Comparison of ENCODE assay signal across 26 cellular contexts in the genomic region with DNA sequence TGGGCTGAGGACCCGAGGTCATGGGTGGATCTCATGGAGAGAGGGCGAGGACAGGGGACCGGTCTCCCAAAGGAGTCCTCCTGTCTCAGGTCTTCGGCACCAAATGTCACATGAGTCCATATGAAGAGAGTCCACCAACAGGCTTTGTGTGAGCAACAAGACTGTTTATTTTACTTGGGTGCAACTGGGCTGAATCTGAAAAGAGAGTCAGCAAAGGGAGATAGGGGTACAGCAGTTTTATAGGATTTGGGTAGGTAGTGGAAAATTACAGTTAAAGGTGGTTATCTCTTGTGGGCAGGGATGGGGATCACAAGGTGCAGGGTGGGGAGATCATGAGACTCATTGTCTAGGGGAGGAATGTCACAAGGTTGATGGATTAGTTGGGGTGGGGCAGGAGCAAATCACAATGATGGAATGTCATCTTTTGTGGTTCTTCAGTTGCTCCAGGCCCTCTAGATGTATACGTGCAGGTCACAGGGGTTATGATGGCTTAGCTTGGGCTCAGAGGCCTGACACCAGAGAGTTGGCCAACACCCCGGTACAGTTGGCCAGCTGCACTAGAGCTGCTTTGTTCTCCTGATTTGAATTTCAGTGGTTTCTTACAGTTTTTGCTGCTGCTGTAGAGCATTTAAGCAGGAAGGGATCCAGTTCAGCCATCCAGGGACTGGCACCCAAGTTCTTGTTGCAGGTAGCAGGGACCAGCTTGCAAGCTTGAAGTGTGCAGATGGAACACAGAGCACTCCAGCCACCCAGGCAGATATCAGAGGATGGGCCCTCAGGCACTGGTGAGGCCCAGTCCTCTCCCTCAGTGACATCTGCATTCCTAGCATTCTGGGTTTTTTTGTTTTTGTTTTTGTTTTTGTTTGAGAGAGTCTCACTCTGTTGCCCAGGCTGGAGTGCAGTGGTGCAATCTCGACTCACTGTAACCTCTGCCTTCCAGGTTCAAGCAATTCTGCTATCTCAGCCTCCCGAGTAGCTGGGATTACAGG. TPM values are rescaled to one million over a fixed set of nuclear protein-coding genes. Genes with fewer than 3 reads are reported as not detected.
DNase-seq lines count a peak whose midpoint lies in the region; ATAC-seq and TF ChIP-seq lines count a peak whose summit lies in the region.
"Had no signal": no experiment of that assay in that cellular context is flagged by ENCODE, and none has a peak within 500 bp of the region (broad histone marks: within the 10 kb centered on the region; RNA-seq: fewer than 3 reads in every experiment).

No MANE protein-coding gene starts in this region.

- no peaks in the 10 kb centered on the region for H4K20me1 ChIP-seq in smooth muscle cell (ENCODE audit: low read depth)

- POLR2A ChIA-PET in MCF 10A (lab: Yijun Ruan, JAX), result interaction anchor here (0.6 to 4.1 kb wide), 2 partner anchors 10 to 133 kb away, joined by 3 to 32 read pairs; no protein-coding TSS in a partner anchor

- TF ChIP-seq CTCF in MCF 10A (IDR thresholded peaks at IDR 0.05; ENCODE audit: unreplicated experiment), result no peak
- TF ChIP-seq CTCF in breast epithelium (IDR thresholded peaks at IDR 0.05), result no peak
- no peak for TF ChIP-seq CTCF in smooth muscle cell (IDR thresholded peaks at IDR 0.05; ENCODE audit: borderline replicate concordance, insufficient read depth, poor library complexity, severe bottlenecking)
- TF ChIP-seq CTCF in spleen (IDR thresholded peaks at IDR 0.05 in 8 of 11, conservative IDR thresholded peaks at IDR 0.05 in 3 of 11), result no peak

- ATAC-seq in stimulated activated naive B cell treated with anti-CD40 and anti-IgM and Interleukin-4, amounts not matched to agents 10 μg/mL and 1 μg/mL and 100 μg/mL, for 72 hours (replicated peaks), result no peak
- ATAC-seq: activated T-cell treated with anti-CD3 and anti-CD28 coated beads, Interleukin-2, amount 50 U/mL, for 4 hours; CD8-positive, alpha-beta T cell; heart right ventricle; stimulated activated naive CD8-positive, alpha-beta T cell treated with anti-CD3 and anti-CD28 coated beads, Interleukin-15, Interleukin-2, amounts not matched to agents 100 U/mL and 50 U/mL, for 24 hours had no signal

- H2AFZ ChIP-seq in smooth muscle cell (ENCODE audit: low read depth), result no peak overlapping the region
- H2AFZ ChIP-seq: neural progenitor cell had no signal

- H3K27me3 ChIP-seq in breast epithelium, result no peaks in the 10 kb centered on the region
- H3K27me3 ChIP-seq in smooth muscle cell (ENCODE audit: low read depth), result peaks cover 5% of the 10 kb centered on the region
- H3K27me3 ChIP-seq in spleen (replicated peaks in 1 of 7), result peaks cover 0 to 52% (median 0%) of the 10 kb centered on the region in 7 donors
- H3K27me3 ChIP-seq: MG63, neural progenitor cell, sigmoid colon, testis had no signal

- 89% methylated on average over 8 of the region's 8 CpGs for WGBS in smooth muscle cell (ENCODE audit: low lambda C conversion rate)
- WGBS in spleen, 5 donors, result 83 to 87% (median 84%) methylated on average over 8 of the region's 8 CpGs

- H3K4me3 ChIP-seq in breast epithelium (no peak overlapping the region), smooth muscle cell (no peak overlapping the region), spleen (no peak overlapping the region)
- H3K4me3 ChIP-seq: heart right ventricle, lung, MG63, neural progenitor cell, sigmoid colon, testis had no signal

- no peaks in the 10 kb centered on the region for H3K4me1 ChIP-seq in breast epithelium
- no peaks in the 10 kb centered on the region for H3K4me1 ChIP-seq in smooth muscle cell (ENCODE audit: low read depth)
- no peaks in the 10 kb centered on the region for H3K4me1 ChIP-seq in spleen
- H3K4me1 ChIP-seq: neural progenitor cell, sigmoid colon, testis had no signal

- H3K9me3 ChIP-seq in breast epithelium (no peaks in the 10 kb centered on the region), smooth muscle cell (replicated peaks; ENCODE audit: low read depth) (no peaks in the 10 kb centered on the region), spleen (no peaks in the 10 kb centered on the region)
- H3K9me3 ChIP-seq: heart right ventricle, MG63, sigmoid colon, testis had no signal

- CTCF ChIA-PET in MCF 10A (lab: Yijun Ruan, JAX), result interaction anchor here (0.5 to 0.9 kb wide), 3 partner anchors 14 to 192 kb away, joined by 3 to 4 read pairs (median 3); no protein-coding TSS in a partner anchor

- H3K4me1 Mint-ChIP-seq in MCF 10A (ENCODE audit: insufficient read depth, unreplicated experiment), result peaks cover 52% of the 10 kb centered on the region
- H3K4me1 Mint-ChIP-seq in stimulated activated naive B cell treated with anti-CD40 and anti-IgM and Interleukin-4, amounts not matched to agents 10 μg/mL and 1 μg/mL and 100 μg/mL, for 72 hours, result no peaks in the 10 kb centered on the region
- H3K4me1 Mint-ChIP-seq: neural progenitor cell had no signal

- no peaks in the 10 kb centered on the region for H3K27me3 Mint-ChIP-seq in MCF 10A (ENCODE audit: insufficient read depth, unreplicated experiment)
- peaks cover 28 to 38% of the 10 kb centered on the region in 2 donors for H3K27me3 Mint-ChIP-seq in stimulated activated naive B cell treated with anti-CD40 and anti-IgM and Interleukin-4, amounts not matched to agents 10 μg/mL and 1 μg/mL and 100 μg/mL, for 72 hours

- H3F3A ChIP-seq in smooth muscle cell (ENCODE audit: low read depth), result no peaks in the 10 kb centered on the region

- no peaks in the 10 kb centered on the region for H3K36me3 ChIP-seq in breast epithelium
- H3K36me3 ChIP-seq in smooth muscle cell (ENCODE audit: low read depth), result no peaks in the 10 kb centered on the region
- no peaks in the 10 kb centered on the region for H3K36me3 ChIP-seq in spleen
- H3K36me3 ChIP-seq: heart right ventricle, MG63, neural progenitor cell, sigmoid colon had no signal

- no peak for TF ChIP-seq POLR2A in breast epithelium (IDR thresholded peaks at IDR 0.05)
- no peak for TF ChIP-seq POLR2A in spleen (IDR thresholded peaks at IDR 0.05)

- DNase-seq in MCF 10A (ENCODE audit: unreplicated experiment) (no peak), breast epithelium (ENCODE audit: low spot score in 2 of 2) (no peak), RPMI7951 (ENCODE audit: low read depth) (peak; percentile 25), glomerular visceral epithelial cell (ENCODE audit: extremely low spot score) (peak; percentile 76), smooth muscle cell (lab: John Stamatoyannopoulos, UW; ENCODE audit: unreplicated experiment) (no peak), spleen (no peak), ACHN (no peak)
- no peak for DNase-seq in stimulated activated naive B cell treated with anti-CD40 and anti-IgM and Interleukin-4, amounts not matched to agents 10 μg/mL and 1 μg/mL and 100 μg/mL, for 72 hours
- DNase-seq: activated CD4-positive, alpha-beta T cell treated with anti-CD3 and anti-CD28 coated beads, Interleukin-2, amount 50 U/mL, for 1 hour; activated naive CD4-positive, alpha-beta T cell; activated T-cell treated with anti-CD3 and anti-CD28 coated beads, Interleukin-2, amount 50 U/mL, for 4 hours; CD8-positive, alpha-beta T cell; H7; heart right ventricle; MG63; NCI-H1417; NCI-H2081; NCI-H774; posterior cingulate gyrus; SHP77 treated with DMSO at 0.1 percent for 48 hours; sigmoid colon; stimulated activated naive CD8-positive, alpha-beta T cell treated with anti-CD3 and anti-CD28 coated beads, Interleukin-15, Interleukin-2, amounts not matched to agents 100 U/mL and 50 U/mL, for 24 hours; testis had no signal

- H3K9me3 Mint-ChIP-seq in MCF 10A (ENCODE audit: unreplicated experiment), result no peaks in the 10 kb centered on the region
- no peaks in the 10 kb centered on the region for H3K9me3 Mint-ChIP-seq in stimulated activated naive B cell treated with anti-CD40 and anti-IgM and Interleukin-4, amounts not matched to agents 10 μg/mL and 1 μg/mL and 100 μg/mL, for 72 hours
- H3K9me3 Mint-ChIP-seq: activated T-cell treated with anti-CD3 and anti-CD28 coated beads, Interleukin-2, amount 50 U/mL, for 4 hours; CD8-positive, alpha-beta T cell had no signal

- no peak overlapping the region for H3K9ac ChIP-seq in smooth muscle cell (ENCODE audit: low read depth)
- H3K9ac ChIP-seq: neural progenitor cell had no signal

- intact Hi-C loops in MCF 10A (cut with micrococcal nuclease), result no loop called here
- intact Hi-C loops in breast epithelium (cut with DNase I; ENCODE audit: low total_unique reads), result no loop called here
- intact Hi-C loops in spleen (cut with DNase I; ENCODE audit: low total_unique reads), result no loop called here

- H3K79me2 ChIP-seq in smooth muscle cell (ENCODE audit: low read depth), result no peaks in the 10 kb centered on the region

- H3K27ac Mint-ChIP-seq in MCF 10A (ENCODE audit: low read depth, unreplicated experiment), result peak overlapping the region; percentile 29
- no peak overlapping the region for H3K27ac Mint-ChIP-seq in stimulated activated naive B cell treated with anti-CD40 and anti-IgM and Interleukin-4, amounts not matched to agents 10 μg/mL and 1 μg/mL and 100 μg/mL, for 72 hours
- H3K27ac Mint-ChIP-seq: CD8-positive, alpha-beta T cell; neural progenitor cell had no signal

- H3K27ac ChIP-seq in breast epithelium (no peak overlapping the region), smooth muscle cell (ENCODE audit: low read depth) (peak overlapping the region; percentile 35), spleen (no peak overlapping the region)
- H3K27ac ChIP-seq: heart right ventricle, neural progenitor cell, sigmoid colon, testis had no signal

- in situ Hi-C loops in ACHN (cut with HindIII; ENCODE audit: low pct_ligation_motif_present, low pct_unique_long_range_greater_than_20kb, low sequenced_read_pairs), result no loop called here

- no TSS peak for BruUV-seq in MCF 10A (replicated peaks; lab: Mats Ljungman, UMichigan)

- no peak overlapping the region for H3K4me2 ChIP-seq in smooth muscle cell
- H3K4me2 ChIP-seq: neural progenitor cell had no signal

- peak overlapping the region; percentile 52 for H3K4me3 Mint-ChIP-seq in MCF 10A (ENCODE audit: unreplicated experiment)
- no peak overlapping the region for H3K4me3 Mint-ChIP-seq in stimulated activated naive B cell treated with anti-CD40 and anti-IgM and Interleukin-4, amounts not matched to agents 10 μg/mL and 1 μg/mL and 100 μg/mL, for 72 hours
- H3K4me3 Mint-ChIP-seq: activated T-cell treated with anti-CD3 and anti-CD28 coated beads, Interleukin-2, amount 50 U/mL, for 4 hours; CD8-positive, alpha-beta T cell; neural progenitor cell had no signal

- no peaks in the 10 kb centered on the region for H3K36me3 Mint-ChIP-seq in MCF 10A (ENCODE audit: insufficient read depth, unreplicated experiment)
- no peaks in the 10 kb centered on the region for H3K36me3 Mint-ChIP-seq in stimulated activated naive B cell treated with anti-CD40 and anti-IgM and Interleukin-4, amounts not matched to agents 10 μg/mL and 1 μg/mL and 100 μg/mL, for 72 hours
- H3K36me3 Mint-ChIP-seq: CD8-positive, alpha-beta T cell; neural progenitor cell had no signal

RNA-seq across cellular contexts. Expression of gene IGFL1, which starts 26.4 kb away (rescaled TPM):
- total RNA-seq in MCF 10A (2022), result not detected in 2 replicates
- not detected for total RNA-seq in breast epithelium
- total RNA-seq in RPMI7951 (2014; rRNA removed; shearing (Covaris generic)), result not detected in 2 replicates
- not detected in 2 replicates for total RNA-seq in smooth muscle cell
- 0.64 TPM in 1 of 2 replicates, not detected in the other for polyA plus RNA-seq in smooth muscle cell
- total RNA-seq in spleen, result not detected
- not detected for polyA plus RNA-seq in spleen
- total RNA-seq: activated T-cell treated with anti-CD3 and anti-CD28 coated beads, Interleukin-2, amount 50 U/mL, for 4 hours; CD8-positive, alpha-beta T cell; cerebellum; H7; heart right ventricle; lung; sigmoid colon had no signal
- polyA plus RNA-seq: heart right ventricle, lung, sigmoid colon had no signal

RNA-seq across cellular contexts. Expression of gene IGFL2, which starts 55.1 kb away (rescaled TPM):
- 1.3 TPM in 1 of 2 replicates, not detected in the other for total RNA-seq in MCF 10A (2022)
- not detected for total RNA-seq in breast epithelium
- not detected in 2 replicates for total RNA-seq in RPMI7951 (2014; rRNA removed; shearing (Covaris generic))
- total RNA-seq in smooth muscle cell, result 126 and 145 TPM in 2 replicates
- polyA plus RNA-seq in smooth muscle cell, result 159 and 164 TPM in 2 replicates
- total RNA-seq in spleen, result not detected
- not detected for polyA plus RNA-seq in spleen
- total RNA-seq: activated T-cell treated with anti-CD3 and anti-CD28 coated beads, Interleukin-2, amount 50 U/mL, for 4 hours; CD8-positive, alpha-beta T cell; lung had no signal
- polyA plus RNA-seq: heart right ventricle, lung had no signal

Comparison
In these comparisons a context has a peak if more than half of its experiments do, and no peak if none do; other contexts are left out.
1. DNase-seq: peak in RPMI7951 (single experiment) and glomerular visceral epithelial cell (single experiment); none in MCF 10A (single experiment), breast epithelium (0 of 2), smooth muscle cell (single experiment), spleen (single experiment), stimulated activated naive B cell treated with anti-CD40 and anti-IgM and Interleukin-4, amounts not matched to agents 10 μg/mL and 1 μg/mL and 100 μg/mL, for 72 hours (single experiment) and ACHN (single experiment).
2. RNA of gene IGFL2, which starts 55.1 kb away (total RNA-seq): 126 to 145 TPM in smooth muscle cell; 1.3 TPM in MCF 10A, not detected in breast epithelium, not detected in RPMI7951 and not detected in spleen; every median in the first group is over 10 times any median in the second.